ENCODE assay signal across 8 cellular contexts in genomic region chr7:157887400-157887799, GRCh38.
"Had no signal": no experiment of that assay in that cellular context is flagged by ENCODE, and none has a peak within 500 bp of the region (broad histone marks: within the 10 kb centered on the region; RNA-seq: fewer than 3 reads in every experiment).

No MANE protein-coding gene starts in this region.

- H3K9ac ChIP-seq: GM23248 had no signal

- DNase-seq: GM23248, GOT3, H7, HFFc6 had no signal

- H3K4me1 ChIP-seq: HAP-1 had no signal

- H3K4me3 ChIP-seq: GM23248, HAP-1 had no signal

- H3K9me3 ChIP-seq: HAP-1 had no signal

- H3K27ac ChIP-seq: GM23248, HL-60 had no signal

- ATAC-seq: HCT116, HepG2 had no signal

- H2AFZ ChIP-seq: GM23248 had no signal

- H3K36me3 ChIP-seq: HAP-1 had no signal
